21 cellular contexts compared by ENCODE assay signal in the genomic region with DNA sequence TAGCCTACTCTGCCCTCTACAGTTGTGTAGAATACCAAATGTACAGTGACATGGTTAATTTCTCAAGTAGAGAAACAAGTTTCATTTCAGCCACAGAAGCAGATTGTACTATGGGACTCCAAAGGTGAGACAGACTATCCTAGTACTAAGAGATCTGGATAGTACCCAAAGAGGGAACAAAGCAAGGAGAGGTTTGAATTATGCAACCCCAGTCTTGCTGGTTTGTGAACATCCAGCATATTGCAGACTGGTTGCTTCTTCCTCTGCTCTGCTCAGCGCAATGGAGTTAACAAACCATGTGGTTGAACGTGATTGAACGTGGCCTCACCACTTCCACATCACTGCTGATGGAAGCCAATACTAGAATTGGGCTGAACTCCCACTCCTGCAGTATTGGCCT. TPM values are rescaled to one million over a fixed set of nuclear protein-coding genes. Genes with fewer than 3 reads are reported as not detected.
DNase-seq lines count a peak whose midpoint lies in the region; ATAC-seq, FAIRE-seq and TF ChIP-seq lines count a peak whose summit lies in the region.
"Had no signal": no experiment of that assay in that cellular context is flagged by ENCODE, and none has a peak within 500 bp of the region (broad histone marks: within the 10 kb centered on the region; RNA-seq: fewer than 3 reads in every experiment).

No MANE protein-coding gene starts in this region.

- H3K36me3 ChIP-seq in bronchial epithelial cell (ENCODE audit: control insufficient read depth, insufficient read depth, low read length) (peaks cover 17% of the 10 kb centered on the region), lower lobe of right lung (peaks cover 4% of the 10 kb centered on the region), vagina (peaks cover 0 to 22% of the 10 kb centered on the region in 2 donors)

- H3K4me3 Mint-ChIP-seq in activated naive CD8-positive, alpha-beta T cell treated with anti-CD3 and anti-CD28 coated beads, Interleukin-2, amount 50 U/mL, for 24 hours = no peak overlapping the region
- no peak overlapping the region for H3K4me3 Mint-ChIP-seq in activated CD4-positive, alpha-beta T cell treated with anti-CD3 and anti-CD28 coated beads, Interleukin-2, amount 10 ng/mL, durations not matched to agents 7 days and 5 days
- H3K4me3 Mint-ChIP-seq: CD14-positive monocyte; immature natural killer cell; nephron progenitor cell; T-helper 2 cell treated with Interferon-gamma antibody and Interleukin-4, amounts not matched to agents 5 μg/mL and 100 μg/mL, for 36 hours had no signal

- no peaks in the 10 kb centered on the region for H3K9me3 ChIP-seq in right cardiac atrium (ENCODE audit: control insufficient read depth, low read length)
- no peaks in the 10 kb centered on the region for H3K9me3 ChIP-seq in lower lobe of right lung
- H3K9me3 ChIP-seq in vagina = no peaks in the 10 kb centered on the region
- H3K9me3 ChIP-seq: heart left ventricle had no signal

- H3K27me3 Mint-ChIP-seq in activated naive CD8-positive, alpha-beta T cell treated with anti-CD3 and anti-CD28 coated beads, Interleukin-2, amount 50 U/mL, for 24 hours = peaks cover 23% of the 10 kb centered on the region
- peaks cover 18% of the 10 kb centered on the region for H3K27me3 Mint-ChIP-seq in activated CD4-positive, alpha-beta T cell treated with anti-CD3 and anti-CD28 coated beads, Interleukin-2, amount 10 ng/mL, durations not matched to agents 7 days and 5 days

- no peaks in the 10 kb centered on the region for H3K27me3 ChIP-seq in right cardiac atrium (ENCODE audit: control insufficient read depth, insufficient read depth)
- no peaks in the 10 kb centered on the region for H3K27me3 ChIP-seq in bronchial epithelial cell (ENCODE audit: control insufficient read depth, insufficient read depth, low read length)
- no peaks in the 10 kb centered on the region for H3K27me3 ChIP-seq in lower lobe of right lung (ENCODE audit: low read depth)
- H3K27me3 ChIP-seq in vagina = no peaks in the 10 kb centered on the region
- H3K27me3 ChIP-seq: heart left ventricle had no signal

- ATAC-seq in Right ventricle myocardium inferior (peak; percentile 47), right cardiac atrium (no peak), lower lobe of right lung (peak; percentile 13 to 26)
- no peak for ATAC-seq in activated naive CD8-positive, alpha-beta T cell treated with anti-CD3 and anti-CD28 coated beads, Interleukin-2, amount 50 U/mL, for 24 hours
- ATAC-seq: GM12878 had no signal

- POLR2A ChIA-PET in activated CD4-positive, alpha-beta T cell treated with anti-CD3 and anti-CD28 coated beads, Interleukin-2, amount 10 ng/mL, durations not matched to agents 7 days and 5 days (lab: Charles Lee) = no interaction called here

- H3K27ac ChIP-seq in right cardiac atrium (ENCODE audit: low read length) = no peak overlapping the region
- H3K27ac ChIP-seq in lower lobe of right lung = no peak overlapping the region
- peak overlapping the region; percentile 19 for H3K27ac ChIP-seq in vagina
- H3K27ac ChIP-seq: heart left ventricle had no signal

- H3K9me3 Mint-ChIP-seq in activated naive CD8-positive, alpha-beta T cell treated with anti-CD3 and anti-CD28 coated beads, Interleukin-2, amount 50 U/mL, for 24 hours = no peaks in the 10 kb centered on the region
- H3K9me3 Mint-ChIP-seq in activated CD4-positive, alpha-beta T cell treated with anti-CD3 and anti-CD28 coated beads, Interleukin-2, amount 10 ng/mL, durations not matched to agents 7 days and 5 days = no peaks in the 10 kb centered on the region
- H3K9me3 Mint-ChIP-seq: nephron progenitor cell; T-helper 2 cell treated with Interferon-gamma antibody and Interleukin-4, amounts not matched to agents 5 μg/mL and 100 μg/mL, for 36 hours had no signal

- no peaks in the 10 kb centered on the region for H3K4me1 Mint-ChIP-seq in activated naive CD8-positive, alpha-beta T cell treated with anti-CD3 and anti-CD28 coated beads, Interleukin-2, amount 50 U/mL, for 24 hours
- no peaks in the 10 kb centered on the region for H3K4me1 Mint-ChIP-seq in activated CD4-positive, alpha-beta T cell treated with anti-CD3 and anti-CD28 coated beads, Interleukin-2, amount 10 ng/mL, durations not matched to agents 7 days and 5 days
- H3K4me1 Mint-ChIP-seq: CD14-positive monocyte, immature natural killer cell had no signal

- H3K36me3 Mint-ChIP-seq in activated naive CD8-positive, alpha-beta T cell treated with anti-CD3 and anti-CD28 coated beads, Interleukin-2, amount 50 U/mL, for 24 hours (ENCODE audit: low read depth) = no peaks in the 10 kb centered on the region
- no peaks in the 10 kb centered on the region for H3K36me3 Mint-ChIP-seq in activated CD4-positive, alpha-beta T cell treated with anti-CD3 and anti-CD28 coated beads, Interleukin-2, amount 10 ng/mL, durations not matched to agents 7 days and 5 days (ENCODE audit: low read depth)
- H3K36me3 Mint-ChIP-seq: CD14-positive monocyte, immature natural killer cell had no signal

- H3K4me1 ChIP-seq in right cardiac atrium (ENCODE audit: control insufficient read depth, insufficient read depth, low read length) (peaks cover 7% of the 10 kb centered on the region), lower lobe of right lung (no peaks in the 10 kb centered on the region), vagina (peaks cover 52% of the 10 kb centered on the region)

- no peak for TF ChIP-seq POLR2A in vagina (IDR thresholded peaks at IDR 0.05)

- WGBS in right cardiac atrium = 64% methylated on average over 3 of the region's 3 CpGs

- CTCF ChIA-PET in activated CD4-positive, alpha-beta T cell treated with anti-CD3 and anti-CD28 coated beads, Interleukin-2, amount 10 ng/mL, durations not matched to agents 7 days and 5 days (lab: Charles Lee) = no interaction called here

- no peak overlapping the region for H3K4me3 ChIP-seq in right cardiac atrium (ENCODE audit: low read length)
- H3K4me3 ChIP-seq in bronchial epithelial cell (ENCODE audit: low read depth, low read length) = no peak overlapping the region
- no peak overlapping the region for H3K4me3 ChIP-seq in lower lobe of right lung
- no peak overlapping the region for H3K4me3 ChIP-seq in vagina
- H3K4me3 ChIP-seq: GM12878, heart left ventricle had no signal

- no peak for FAIRE-seq in bronchial epithelial cell (lab: Jason Lieb, UNC)
- FAIRE-seq: GM12878 had no signal

- no peak for TF ChIP-seq CTCF in bronchial epithelial cell (IDR thresholded peaks at IDR 0.05; ENCODE audit: insufficient read depth, low read length, severe bottlenecking)
- TF ChIP-seq CTCF in lower lobe of right lung (IDR thresholded peaks at IDR 0.05) = no peak
- no peak for TF ChIP-seq CTCF in vagina (IDR thresholded peaks at IDR 0.05)

- DNase-seq in Right ventricle myocardium inferior (ENCODE audit: missing footprints) (no peak), right cardiac atrium (no peak), bronchial epithelial cell (ENCODE audit: low read depth) (peak; percentile 52), lower lobe of right lung (no peak), vagina (ENCODE audit: extremely low spot score in 2 of 2) (no peak), NCI-H526 treated with DMSO at 0.1 percent for 48 hours (lab: John Stamatoyannopoulos, UW) (no peak)
- no peak for DNase-seq in activated naive CD8-positive, alpha-beta T cell treated with anti-CD3 and anti-CD28 coated beads, Interleukin-2, amount 50 U/mL, for 24 hours
- DNase-seq in activated CD4-positive, alpha-beta T cell treated with anti-CD3 and anti-CD28 coated beads, Interleukin-2, amount 10 ng/mL, durations not matched to agents 7 days and 5 days = no peak
- DNase-seq: ACHN; activated CD4-positive, alpha-beta T cell treated with anti-CD3 and anti-CD28 coated beads for 1 hour; effector CD4-positive, alpha-beta T cell; GF-D8; heart left ventricle; immature natural killer cell; nephron progenitor cell; SHP77 treated with DMSO at 0.1 percent for 48 hours had no signal

- H3K27ac Mint-ChIP-seq in activated naive CD8-positive, alpha-beta T cell treated with anti-CD3 and anti-CD28 coated beads, Interleukin-2, amount 50 U/mL, for 24 hours = no peak overlapping the region
- no peak overlapping the region for H3K27ac Mint-ChIP-seq in activated CD4-positive, alpha-beta T cell treated with anti-CD3 and anti-CD28 coated beads, Interleukin-2, amount 10 ng/mL, durations not matched to agents 7 days and 5 days
- H3K27ac Mint-ChIP-seq: CD14-positive monocyte; immature natural killer cell; nephron progenitor cell; progenitor cell of endocrine pancreas; T-helper 2 cell treated with Interferon-gamma antibody and Interleukin-4, amounts not matched to agents 5 μg/mL and 100 μg/mL, for 36 hours had no signal

- intact Hi-C loops in Right ventricle myocardium inferior (cut with DNase I) = no loop called here
- intact Hi-C loops in right cardiac atrium (cut with DNase I) = no loop called here
- intact Hi-C loops in lower lobe of right lung (cut with DNase I) = no loop called here
- intact Hi-C loops in vagina (cut with DNase I) = no loop called here

RNA-seq across cellular contexts. Expression of a gene that starts 43.3 kb away (rescaled TPM):
- total RNA-seq in Right ventricle myocardium inferior (0.43 TPM), right cardiac atrium (1 to 10 TPM in 1 of 4 donors, under 1 TPM in 3; 0.40 to 1.8 (median 0.55) TPM), bronchial epithelial cell (0.13 TPM in 1 of 2 replicates, not detected in the other), lower lobe of right lung (0.38 TPM), vagina (not detected)
- polyA plus RNA-seq in right cardiac atrium = 0.91 TPM
- not detected for total RNA-seq in activated CD4-positive, alpha-beta T cell treated with anti-CD3 and anti-CD28 coated beads, Interleukin-2, amount 10 ng/mL, durations not matched to agents 7 days and 5 days
- total RNA-seq: mammary epithelial cell, progenitor cell of endocrine pancreas had no signal
- polyA plus RNA-seq: CD14-positive monocyte, immature natural killer cell, mammary epithelial cell had no signal

RNA-seq across cellular contexts. Expression of a gene that starts 54.7 kb away (rescaled TPM):
- total RNA-seq in Right ventricle myocardium inferior (48.3 TPM), right cardiac atrium (10 to 100 TPM; 49.1 to 59.5 (median 51.6) TPM), bronchial epithelial cell (37.6 and 56.3 TPM in 2 replicates), lower lobe of right lung (50.7 TPM), vagina (22.3 TPM)
- 17.9 TPM for polyA plus RNA-seq in right cardiac atrium
- 10 to 100 TPM; 49.4 to 52.4 TPM for total RNA-seq in activated CD4-positive, alpha-beta T cell treated with anti-CD3 and anti-CD28 coated beads, Interleukin-2, amount 10 ng/mL, durations not matched to agents 7 days and 5 days

Comparison
In these comparisons a context has a peak if more than half of its experiments do, and no peak if none do; other contexts are left out.
1. ATAC-seq: peak in Right ventricle myocardium inferior (single experiment) and lower lobe of right lung (2 of 2); none in right cardiac atrium (0 of 2) and activated naive CD8-positive, alpha-beta T cell treated with anti-CD3 and anti-CD28 coated beads, Interleukin-2, amount 50 U/mL, for 24 hours (single experiment).